Comparison of ENCODE assay signal across 8 cellular contexts in genomic region chr16:27326251-27326650, GRCh38. TPM values are rescaled to one million over a fixed set of nuclear protein-coding genes. Genes with fewer than 3 reads are reported as not detected.
A peak's percentile ranks its signal among the peaks of the same experiment; 100 is the strongest.
DNase-seq lines count a peak whose midpoint lies in the region; ATAC-seq, FAIRE-seq and TF ChIP-seq lines count a peak whose summit lies in the region.

No MANE protein-coding gene starts in this region.

- H3K4me3 Mint-ChIP-seq in nephron = no peak overlapping the region

- H3K4me1 Mint-ChIP-seq in nephron = peaks cover 32% of the 10 kb centered on the region

- H3K9ac ChIP-seq in HUES64 (ENCODE audit: low read depth, low read length) = peak overlapping the region; percentile 39; the same call in 1 of the 2 replicates

- H3K27ac ChIP-seq in A549 (peak overlapping the region; percentile 75 to 92), HUES64 (ENCODE audit: low read depth, low read length) (peak overlapping the region; percentile 92), coronary artery (peak overlapping the region; percentile 97 to 98)

- no peaks in the 10 kb centered on the region for H3K27me3 Mint-ChIP-seq in nephron (ENCODE audit: low read depth)

- H3K9me3 ChIP-seq in A549 (no peaks in the 10 kb centered on the region; the same call in 2 of the 3 replicates), HUES64 (ENCODE audit: insufficient read depth, low read depth, low read length) (0 out of 2 replicates have a peak, but pooled peaks cover 2% of the 10 kb centered on the region)

- ATAC-seq in A549 = peak in 1 of 2 experiments; percentile 15; a peak in 2 of 6 replicates
- no peak for ATAC-seq in HG03025 (IDR thresholded peaks at IDR 0.05; ENCODE audit: low FRiP score, unreplicated experiment)

- WGBS in A549 (ENCODE audit: missing lambda C conversion rate) = 89% methylated on average over 6 of the region's 6 CpGs
- 90% methylated on average over 6 of the region's 6 CpGs for WGBS in HUES64

- TF ChIP-seq POLR2A in A549 (IDR thresholded peaks at IDR 0.05; ENCODE audit: low read length) (no peak), GM12892 (IDR thresholded peaks at IDR 0.05; ENCODE audit: low read depth, low read length) (no peak)

- H3K4me1 ChIP-seq in A549 (peaks cover 44% of the 10 kb centered on the region), HUES64 (ENCODE audit: insufficient read depth, low read length) (peaks cover 32% of the 10 kb centered on the region; the same call in 1 of the 2 replicates)

- no peak for FAIRE-seq in A549 (lab: Jason Lieb, UNC)
- FAIRE-seq in GM12892 (lab: Jason Lieb, UNC) = no peak

- CTCF ChIA-PET in A549 (lab: Yijun Ruan, JAX) = interaction anchor here (0.6 to 1.4 kb wide), 4 partner anchors 42 to 91 kb away, joined by 3 to 7 read pairs (median 4); no protein-coding TSS in a partner anchor

- no peaks in the 10 kb centered on the region for H3K27me3 ChIP-seq in HUES64 (ENCODE audit: insufficient read depth, low read length)

- DNase-seq in A549 (ENCODE audit: low read depth in 1 of 2, low spot score in 1 of 2) = no peak
- DNase-seq in coronary artery (ENCODE audit: low spot score) = no peak
- no peak for DNase-seq in GM12892 (ENCODE audit: insufficient read length)
- DNase-seq in NCI-H2029 (lab: John Stamatoyannopoulos, UW) = no peak
- DNase-seq in GM03348 (ENCODE audit: low spot score) = no peak

- peaks cover 4% of the 10 kb centered on the region; the same call in 1 of the 2 replicates for H3K36me3 ChIP-seq in HUES64 (ENCODE audit: insufficient read depth, low read length)

- POLR2A ChIA-PET in A549 (lab: Yijun Ruan, JAX) = interaction anchor here (0.7 to 1.5 kb wide), 3 partner anchors 10 to 123 kb away, joined by 3 to 6 read pairs (median 4); partner anchors contain the start of gene KDM8

- no peak for TF ChIP-seq EP300 in A549 (IDR thresholded peaks at IDR 0.05)

- H3K9me3 Mint-ChIP-seq in nephron = no peaks in the 10 kb centered on the region

- H3K36me3 Mint-ChIP-seq in nephron (ENCODE audit: low read depth) = peaks cover 4% of the 10 kb centered on the region

- TF ChIP-seq RAD21 in A549 (conservative IDR thresholded peaks at IDR 0.05 in 1 of 2, IDR thresholded peaks at IDR 0.05 in 1 of 2) = no peak

- H3K4me2 ChIP-seq in A549 = peak overlapping the region; percentile 63

- H3K27ac Mint-ChIP-seq in nephron = peak overlapping the region; percentile 42 to 75 (median 65)

- no peak overlapping the region for H3K4me3 ChIP-seq in A549
- H3K4me3 ChIP-seq in HUES64 (ENCODE audit: low read length) = no peak overlapping the region
- peak overlapping the region; percentile 46 for H3K4me3 ChIP-seq in coronary artery

- TF ChIP-seq CTCF in A549 (IDR thresholded peaks at IDR 0.05) (no peak), coronary artery (IDR thresholded peaks at IDR 0.05) (no peak), nephron (IDR thresholded peaks at IDR 0.05; ENCODE audit: unreplicated experiment in 3 of 3) (no peak)

TF ChIP-seq in A549, 52 proteins besides CTCF, POLR2A, EP300 and RAD21:
- TF ChIP-seq EHMT2 (IDR thresholded peaks at IDR 0.05; ENCODE audit: low read depth) = peak; percentile 2; the same call in 1 of the 2 replicates
- no peak for TF ChIP-seq TP53 (CRISPR knock-in tag; IDR thresholded peaks at IDR 0.05)

RNA-seq across cellular contexts. Expression of gene IL4R, which starts 12.5 kb away (rescaled TPM):
- polyA plus RNA-seq in A549 (2011; rRNA removed) (14.4 and 19.9 TPM in 2 replicates), A549 (2017; fragmentation: RNase III; extraction: RNeasy Plus Mini Kit Qiagen cat#74134 plus additional on column Dnase treatment) (16.9 to 21.5 TPM (median 19.3 TPM) in 3 replicates)
- 17.9 and 24.6 TPM in 2 replicates for polyA plus RNA-seq in A549 (2012; cell fraction: cytosol; rRNA removed)
- polyA plus RNA-seq in A549 (2012; cell fraction: nucleus; rRNA removed) = 37.5 and 40.4 TPM in 2 replicates
- 36.4 and 37.1 TPM in 2 replicates for polyA minus RNA-seq in A549 (2011; rRNA and poly(A)+ RNA removed)
- polyA plus RNA-seq in HUES64 (2013, experiment 1 of 2) = 16.4 TPM
- 18.4 TPM for polyA plus RNA-seq in HUES64 (2013, experiment 2 of 2)
- polyA plus RNA-seq in GM12892 (2012; ENCODE audit: missing spikeins) = 18.8 TPM

RNA-seq across cellular contexts. Expression of gene NSMCE1, which starts 57.7 kb away (rescaled TPM):
- polyA plus RNA-seq in A549 (2011; rRNA removed) (32.0 and 33.3 TPM in 2 replicates), A549 (2017; fragmentation: RNase III; extraction: RNeasy Plus Mini Kit Qiagen cat#74134 plus additional on column Dnase treatment) (59.9 to 72.6 TPM (median 60.6 TPM) in 3 replicates)
- 28.8 and 36.5 TPM in 2 replicates for polyA plus RNA-seq in A549 (2012; cell fraction: cytosol; rRNA removed)
- polyA plus RNA-seq in A549 (2012; cell fraction: nucleus; rRNA removed) = 18.9 and 25.4 TPM in 2 replicates
- polyA minus RNA-seq in A549 (2011; rRNA and poly(A)+ RNA removed) = 40.0 and 43.9 TPM in 2 replicates
- 34.0 TPM for polyA plus RNA-seq in HUES64 (2013, experiment 1 of 2)
- 45.0 TPM for polyA plus RNA-seq in HUES64 (2013, experiment 2 of 2)
- polyA plus RNA-seq in GM12892 (2012; ENCODE audit: missing spikeins) = 51.9 TPM
